18 cellular contexts compared by ENCODE assay signal in the genomic region with DNA sequence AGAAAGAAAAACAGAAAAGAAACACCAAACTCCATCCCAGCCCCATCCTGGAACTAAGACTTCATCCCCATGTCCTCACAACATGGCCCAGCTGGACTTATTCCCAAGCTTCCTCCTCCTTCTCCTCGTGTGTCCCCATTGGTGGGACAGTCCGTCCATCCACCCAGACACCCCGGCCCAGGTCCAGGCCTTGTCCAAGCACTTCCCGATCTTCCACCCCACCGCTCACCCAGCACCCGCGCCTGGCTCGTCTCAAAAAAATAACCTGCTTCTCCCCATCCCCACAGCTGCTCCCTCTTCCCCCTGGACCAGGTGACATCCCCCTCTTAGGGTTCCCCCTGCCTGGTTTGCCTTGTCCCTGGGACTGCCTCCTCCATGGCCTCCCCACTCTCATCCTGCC. TPM values are rescaled to one million over a fixed set of nuclear protein-coding genes. Genes with fewer than 3 reads are reported as not detected.
DNase-seq lines count a peak whose midpoint lies in the region; ATAC-seq and TF ChIP-seq lines count a peak whose summit lies in the region.
"Had no signal": no experiment of that assay in that cellular context is flagged by ENCODE, and none has a peak within 500 bp of the region (broad histone marks: within the 10 kb centered on the region; RNA-seq: fewer than 3 reads in every experiment).

No MANE protein-coding gene starts in this region.

- no peak overlapping the region for H3K4me3 Mint-ChIP-seq in CD4-positive, CD25-positive, alpha-beta regulatory T cell
- H3K4me3 Mint-ChIP-seq in T-helper 17 cell = no peak overlapping the region
- H3K4me3 Mint-ChIP-seq: HFFc6 had no signal

- H3K79me2 ChIP-seq in mammary epithelial cell (ENCODE audit: insufficient read depth, low read length) (no peaks in the 10 kb centered on the region), MM.1S (ENCODE audit: low read length) (no peaks in the 10 kb centered on the region)

- H4K20me1 ChIP-seq in mammary epithelial cell (ENCODE audit: insufficient read depth, low read length) = no peaks in the 10 kb centered on the region
- H4K20me1 ChIP-seq in MM.1S (ENCODE audit: insufficient read depth, low read length) = no peaks in the 10 kb centered on the region

- no TSS peak for BruUV-seq in mammary epithelial cell (replicated peaks; lab: Mats Ljungman, UMichigan)

- peak overlapping the region; percentile 40 for H3K23ac ChIP-seq in neuronal stem cell (ENCODE audit: low read depth, low read length, poor library complexity)

- peaks cover 38% of the 10 kb centered on the region for H3K4me1 ChIP-seq in CD4-positive, CD25-positive, alpha-beta regulatory T cell (ENCODE audit: control insufficient read depth, insufficient read depth, low read length, poor library complexity, severe bottlenecking)
- H3K4me1 ChIP-seq in neuronal stem cell (ENCODE audit: control insufficient read depth in 2 of 2, insufficient read depth in 1 of 2, low read depth in 1 of 2, low read length in 2 of 2) (no peaks in the 10 kb centered on the region), mammary epithelial cell (ENCODE audit: insufficient read depth, low read length) (no peaks in the 10 kb centered on the region), MM.1S (ENCODE audit: low read length) (no peaks in the 10 kb centered on the region)

- no peak overlapping the region for H4K91ac ChIP-seq in neuronal stem cell (ENCODE audit: low read depth, low read length, poor library complexity)

- H4K8ac ChIP-seq in neuronal stem cell (ENCODE audit: low read depth, low read length) = no peak overlapping the region

- H3K4me1 Mint-ChIP-seq in CD4-positive, CD25-positive, alpha-beta regulatory T cell = peaks cover 13 to 65% (median 31%) of the 10 kb centered on the region in 4 donors
- peaks cover 38% of the 10 kb centered on the region for H3K4me1 Mint-ChIP-seq in T-helper 17 cell

- intact Hi-C loops in mammary epithelial cell (cut with micrococcal nuclease) = no loop called here

- H2AK5ac ChIP-seq in neuronal stem cell (ENCODE audit: low read depth, low read length) = peak overlapping the region; percentile 91

- no peak for TF ChIP-seq CTCF in mammary epithelial cell (conservative IDR thresholded peaks at IDR 0.05 in 1 of 2, IDR thresholded peaks at IDR 0.05 in 1 of 2; ENCODE audit: extremely low read depth in 1 of 2, insufficient read depth in 1 of 2, low read depth in 1 of 2, low read length in 2 of 2)
- no peak for TF ChIP-seq CTCF in MM.1S (IDR thresholded peaks at IDR 0.05; ENCODE audit: low read length)

- no peak overlapping the region for H3K4me3 ChIP-seq in CD4-positive, CD25-positive, alpha-beta regulatory T cell (ENCODE audit: low read depth, low read length)
- H3K4me3 ChIP-seq in H7 (ENCODE audit: insufficient read depth, low read depth, low read length) (no peak overlapping the region), neuronal stem cell (ENCODE audit: low read length in 2 of 2) (peak overlapping the region in 1 of 2 donors; percentile 48), mammary epithelial cell (replicated peaks in 1 of 3; ENCODE audit: insufficient read depth in 1 of 3, low read depth in 2 of 3, low read length in 3 of 3) (no peak overlapping the region), MM.1S (ENCODE audit: low read length) (no peak overlapping the region)
- H3K4me3 ChIP-seq: MG63, Peyer's patch had no signal

- WGBS in neuronal stem cell (ENCODE audit: extremely low coverage in 2 of 2, insufficient read length in 2 of 2, insufficient replicate concordance in 1 of 2), 2 donors = no CpG with 5 or more reads among the region's 8 CpGs
- 71% methylated on average over 8 of the region's 8 CpGs for WGBS in mammary epithelial cell (ENCODE audit: low coverage, missing lambda C conversion rate)

- H2BK15ac ChIP-seq in neuronal stem cell (ENCODE audit: low read length) = no peak overlapping the region

- in situ Hi-C loops in mammary epithelial cell (cut with MboI; ENCODE audit: low sequenced_read_pairs in 2 of 2) = no loop called here

- no peak overlapping the region for H3K14ac ChIP-seq in neuronal stem cell (ENCODE audit: low read length)

- H3K9me3 Mint-ChIP-seq in CD4-positive, CD25-positive, alpha-beta regulatory T cell = no peaks in the 10 kb centered on the region
- H3K9me3 Mint-ChIP-seq: HFFc6 had no signal

- H3K27me3 Mint-ChIP-seq in CD4-positive, CD25-positive, alpha-beta regulatory T cell = peaks cover 6% of the 10 kb centered on the region
- H3K27me3 Mint-ChIP-seq in T-helper 17 cell = peaks cover 9% of the 10 kb centered on the region

- H3K4me2 ChIP-seq in neuronal stem cell (ENCODE audit: insufficient read depth, low read length, poor library complexity, severe bottlenecking) (no peak overlapping the region), mammary epithelial cell (ENCODE audit: insufficient read depth, low read depth, low read length) (no peak overlapping the region), MM.1S (ENCODE audit: low read depth, low read length) (no peak overlapping the region)

- H3K18ac ChIP-seq in neuronal stem cell (ENCODE audit: low read length) = peak overlapping the region; percentile 8

- H3K36me3 ChIP-seq in CD4-positive, CD25-positive, alpha-beta regulatory T cell (ENCODE audit: control insufficient read depth, insufficient read depth, low read length) = no peaks in the 10 kb centered on the region
- H3K36me3 ChIP-seq in H7 (replicated peaks; ENCODE audit: control insufficient read depth, insufficient read depth, low read length) (no peaks in the 10 kb centered on the region), neuronal stem cell (replicated peaks in 1 of 2; ENCODE audit: control insufficient read depth in 2 of 2, insufficient read depth in 2 of 2, low read length in 2 of 2) (no peaks in the 10 kb centered on the region), mammary epithelial cell (ENCODE audit: insufficient read depth, low read length) (no peaks in the 10 kb centered on the region), MM.1S (replicated peaks; ENCODE audit: insufficient read depth, low read length) (no peaks in the 10 kb centered on the region)
- H3K36me3 ChIP-seq: MG63, Peyer's patch had no signal

- no peaks in the 10 kb centered on the region for H3F3A ChIP-seq in MM.1S (ENCODE audit: insufficient read depth, low read length)

- no peak for ATAC-seq in CD4-positive, CD25-positive, alpha-beta regulatory T cell (ENCODE audit: low read depth in 2 of 2)
- ATAC-seq in T-helper 17 cell = no peak
- no peak for ATAC-seq in HG03025 (IDR thresholded peaks at IDR 0.05; ENCODE audit: low FRiP score, unreplicated experiment)

- H3K79me1 ChIP-seq in neuronal stem cell (ENCODE audit: low read depth, low read length) = peaks cover 3% of the 10 kb centered on the region

- H3K9me2 ChIP-seq in MM.1S (replicated peaks; ENCODE audit: insufficient read depth, low read length) = no peaks in the 10 kb centered on the region

- H2BK12ac ChIP-seq in neuronal stem cell (ENCODE audit: low read length) = no peak overlapping the region

- H2AFZ ChIP-seq in neuronal stem cell (ENCODE audit: low read length) (no peak overlapping the region), mammary epithelial cell (ENCODE audit: low read depth, low read length) (no peak overlapping the region), MM.1S (ENCODE audit: low read length) (no peak overlapping the region)

- no peaks in the 10 kb centered on the region for H3K27me3 ChIP-seq in CD4-positive, CD25-positive, alpha-beta regulatory T cell (ENCODE audit: control insufficient read depth, insufficient read depth, low read length)
- peaks cover 2% of the 10 kb centered on the region for H3K27me3 ChIP-seq in H7 (ENCODE audit: control insufficient read depth, insufficient read depth, low read length)
- H3K27me3 ChIP-seq in neuronal stem cell (ENCODE audit: control insufficient read depth in 3 of 3, insufficient read depth in 3 of 3, low read depth in 1 of 3, low read length in 3 of 3) = peaks cover 0 to 16% (median 2%) of the 10 kb centered on the region in 3 experiments
- no peaks in the 10 kb centered on the region for H3K27me3 ChIP-seq in mammary epithelial cell (ENCODE audit: insufficient read depth, low read length)
- H3K27me3 ChIP-seq in MM.1S (replicated peaks; ENCODE audit: insufficient read depth, low read length) = peaks cover 85% of the 10 kb centered on the region
- H3K27me3 ChIP-seq: Peyer's patch had no signal

- no peak overlapping the region for H2BK120ac ChIP-seq in neuronal stem cell (ENCODE audit: low read depth, low read length)

- no peak for DNase-seq in CD4-positive, CD25-positive, alpha-beta regulatory T cell
- peak; percentile 57 for DNase-seq in H7
- DNase-seq in T-helper 17 cell = no peak
- DNase-seq in neuronal stem cell (ENCODE audit: low spot score) = no peak
- no peak for DNase-seq in mammary epithelial cell
- no peak for DNase-seq in activated CD8-positive, alpha-beta memory T cell treated with anti-CD3 and anti-CD28 coated beads, Interleukin-2, amount 50 U/mL, for 4 hours
- DNase-seq in MM.1S = no peak
- DNase-seq: ACHN, EL, HFFc6, MG63, NCI-H1105 treated with DMSO at 0.1 percent for 48 hours, NCI-H187 treated with DMSO at 0.1 percent for 48 hours, NCI-H2171 treated with DMSO at 0.1 percent for 48 hours, NCI-H510A treated with DMSO at 0.1 percent for 48 hours, Peyer's patch, Right ventricle myocardium superior had no signal

- dilution Hi-C loops in mammary epithelial cell (cut with HindIII; ENCODE audit: low sequenced_read_pairs) = no loop called here

- H2BK5ac ChIP-seq in neuronal stem cell (ENCODE audit: low read length) = no peak overlapping the region

- no peaks in the 10 kb centered on the region for H3K9me3 ChIP-seq in CD4-positive, CD25-positive, alpha-beta regulatory T cell (ENCODE audit: control insufficient read depth in 2 of 2, low read length in 2 of 2)
- H3K9me3 ChIP-seq in T-helper 17 cell (ENCODE audit: control insufficient read depth, low read length, poor library complexity, severe bottlenecking) (no peaks in the 10 kb centered on the region), neuronal stem cell (replicated peaks in 1 of 2; ENCODE audit: control insufficient read depth in 2 of 2, insufficient read depth in 1 of 2, low read depth in 1 of 2, low read length in 2 of 2) (no peaks in the 10 kb centered on the region), mammary epithelial cell (replicated peaks; ENCODE audit: insufficient read depth, low read length) (no peaks in the 10 kb centered on the region), MM.1S (replicated peaks; ENCODE audit: insufficient read depth, low read length) (no peaks in the 10 kb centered on the region)
- H3K9me3 ChIP-seq: MG63, Peyer's patch had no signal

- H3K4ac ChIP-seq in neuronal stem cell (ENCODE audit: low read length) = no peak overlapping the region

- H3K9ac ChIP-seq in neuronal stem cell (ENCODE audit: low read depth, low read length, poor library complexity) (peak overlapping the region; percentile 50), mammary epithelial cell (ENCODE audit: insufficient read depth, low read length) (no peak overlapping the region), MM.1S (ENCODE audit: low read length) (no peak overlapping the region)

- CTCF ChIA-PET in mammary epithelial cell (lab: Charles Lee; ENCODE audit: low non-redundant PET) = no interaction called here

- H3K27ac ChIP-seq in CD4-positive, CD25-positive, alpha-beta regulatory T cell (ENCODE audit: insufficient read depth, low read length, poor library complexity, severe bottlenecking) = no peak overlapping the region
- H3K27ac ChIP-seq in neuronal stem cell (replicated peaks; ENCODE audit: low read length) (no peak overlapping the region), mammary epithelial cell (ENCODE audit: insufficient read depth, low read depth, low read length) (no peak overlapping the region), MM.1S (ENCODE audit: low read length) (no peak overlapping the region)

- H3K27ac Mint-ChIP-seq in CD4-positive, CD25-positive, alpha-beta regulatory T cell = peak overlapping the region; percentile 76 to 87 (median 83)
- H3K27ac Mint-ChIP-seq in T-helper 17 cell = peak overlapping the region; percentile 89
- H3K27ac Mint-ChIP-seq: HFFc6 had no signal

- no peaks in the 10 kb centered on the region for H3K36me3 Mint-ChIP-seq in CD4-positive, CD25-positive, alpha-beta regulatory T cell
- peaks cover 2% of the 10 kb centered on the region for H3K36me3 Mint-ChIP-seq in T-helper 17 cell (ENCODE audit: low read depth)

RNA-seq across cellular contexts. Expression of a gene that starts 1.4 kb away (rescaled TPM):
- total RNA-seq in CD4-positive, CD25-positive, alpha-beta regulatory T cell = not detected
- polyA plus RNA-seq in CD4-positive, CD25-positive, alpha-beta regulatory T cell = 1 to 10 TPM in 1 of 4 donors, under 1 TPM in 2, not detected in 1; 0.34 to 4.5 (median 0.48) TPM
- total RNA-seq in H7 (2014; rRNA removed; shearing (Covaris generic)) = not detected in 2 replicates
- total RNA-seq in T-helper 17 cell = 1 to 10 TPM in 1 of 2 donors, not detected in 1; 7.0 TPM
- polyA plus RNA-seq in neuronal stem cell (2013, experiment 1 of 2) = 0.03 TPM
- polyA plus RNA-seq in neuronal stem cell (2013, experiment 2 of 2) = not detected
- not detected for total RNA-seq in mammary epithelial cell
- polyA plus RNA-seq in mammary epithelial cell = not detected
- polyA minus RNA-seq in mammary epithelial cell = not detected
- total RNA-seq: HFFc6 had no signal

RNA-seq across cellular contexts. Expression of a gene that starts 22.7 kb away (rescaled TPM):
- 63.9 TPM for total RNA-seq in CD4-positive, CD25-positive, alpha-beta regulatory T cell
- polyA plus RNA-seq in CD4-positive, CD25-positive, alpha-beta regulatory T cell = 100 to 1,000 TPM; 142 to 229 (median 192) TPM
- total RNA-seq in H7 (2014; rRNA removed; shearing (Covaris generic)) = 92.2 and 137 TPM in 2 replicates
- total RNA-seq in T-helper 17 cell = 10 to 100 TPM; 55.5 to 69.8 TPM
- 57.8 TPM for polyA plus RNA-seq in neuronal stem cell (2013, experiment 1 of 2)
- 52.6 TPM for polyA plus RNA-seq in neuronal stem cell (2013, experiment 2 of 2)
- total RNA-seq in mammary epithelial cell = 100 to 1,000 TPM in 1 of 2 donors, 10 to 100 TPM in 1; 41.8 to 129 TPM
- 50.9 TPM for polyA plus RNA-seq in mammary epithelial cell
- 11.0 TPM for polyA minus RNA-seq in mammary epithelial cell

RNA-seq across cellular contexts. Expression of a gene that starts 26.4 kb away (rescaled TPM):
- total RNA-seq in CD4-positive, CD25-positive, alpha-beta regulatory T cell = 0.59 TPM
- polyA plus RNA-seq in CD4-positive, CD25-positive, alpha-beta regulatory T cell = not detected
- not detected in 2 replicates for total RNA-seq in H7 (2014; rRNA removed; shearing (Covaris generic))
- under 1 TPM; 0.52 to 0.68 TPM for total RNA-seq in T-helper 17 cell
- not detected for polyA plus RNA-seq in neuronal stem cell (2013, experiment 1 of 2)
- polyA plus RNA-seq in neuronal stem cell (2013, experiment 2 of 2) = not detected
- not detected for total RNA-seq in mammary epithelial cell
- polyA plus RNA-seq in mammary epithelial cell = 0.11 TPM
- not detected for polyA minus RNA-seq in mammary epithelial cell
- total RNA-seq: HFFc6, Peyer's patch had no signal

RNA-seq across cellular contexts. Expression of a gene that starts 28.6 kb away (rescaled TPM):
- not detected for total RNA-seq in CD4-positive, CD25-positive, alpha-beta regulatory T cell
- not detected for polyA plus RNA-seq in CD4-positive, CD25-positive, alpha-beta regulatory T cell
- not detected in 2 replicates for total RNA-seq in H7 (2014; rRNA removed; shearing (Covaris generic))
- total RNA-seq in T-helper 17 cell (not detected), mammary epithelial cell (not detected)
- polyA plus RNA-seq in neuronal stem cell (2013, experiment 1 of 2) = not detected
- polyA plus RNA-seq in neuronal stem cell (2013, experiment 2 of 2) = not detected
- polyA plus RNA-seq in mammary epithelial cell = not detected
- polyA minus RNA-seq in mammary epithelial cell = not detected
- total RNA-seq: HFFc6 had no signal

RNA-seq across cellular contexts. Expression of a gene that starts 34.5 kb away (rescaled TPM):
- total RNA-seq in CD4-positive, CD25-positive, alpha-beta regulatory T cell = not detected
- polyA plus RNA-seq in CD4-positive, CD25-positive, alpha-beta regulatory T cell = not detected
- total RNA-seq in H7 (2014; rRNA removed; shearing (Covaris generic)) = not detected in 2 replicates
- total RNA-seq in T-helper 17 cell (not detected), mammary epithelial cell (not detected)
- not detected for polyA plus RNA-seq in neuronal stem cell (2013, experiment 1 of 2)
- polyA plus RNA-seq in neuronal stem cell (2013, experiment 2 of 2) = not detected
- not detected for polyA plus RNA-seq in mammary epithelial cell
- not detected for polyA minus RNA-seq in mammary epithelial cell
- total RNA-seq: HFFc6, Peyer's patch had no signal
